In genomic region chr15:38894260-38894948, GRCh38 we compare ENCODE assay signal across 12 cellular contexts.
DNase-seq lines count a peak whose midpoint lies in the region; ATAC-seq, FAIRE-seq and TF ChIP-seq lines count a peak whose summit lies in the region.
"Had no signal": no experiment of that assay in that cellular context is flagged by ENCODE, and none has a peak within 500 bp of the region (broad histone marks: within the 10 kb centered on the region; RNA-seq: fewer than 3 reads in every experiment).

No MANE protein-coding gene starts in this region.

- peak; percentile 93 for FAIRE-seq in H54 (lab: Jason Lieb, UNC)

- DNase-seq in H54 (ENCODE audit: insufficient read length, low spot score) = no peak
- peak; percentile 72 for DNase-seq in adipocyte (ENCODE audit: low read depth)
- peak; percentile 96 for DNase-seq in glomerular visceral epithelial cell (ENCODE audit: extremely low spot score)
- DNase-seq in stromal cell of bone marrow (ENCODE audit: low read depth) = peak; percentile 78
- DNase-seq in NCI-H2081 treated with DMSO at 0.1 percent for 48 hours (lab: John Stamatoyannopoulos, UW) = no peak
- no peak for DNase-seq in globus pallidus (ENCODE audit: low spot score)
- DNase-seq: dorsolateral prefrontal cortex, GF-D8, KBM-7, NCI-H510A treated with DMSO at 0.1 percent for 48 hours, T-cell had no signal

- no peak for TF ChIP-seq POLR2A in H54 (IDR thresholded peaks at IDR 0.05; ENCODE audit: low read depth, low read length)

- H3K36me3 ChIP-seq in adipocyte (ENCODE audit: control insufficient read depth, insufficient read depth, low read length, severe bottlenecking) = no peaks in the 10 kb centered on the region

- no peaks in the 10 kb centered on the region for H3K27me3 ChIP-seq in adipocyte (replicated peaks; ENCODE audit: control insufficient read depth, insufficient read depth, low read length)
- H3K27me3 ChIP-seq: dorsolateral prefrontal cortex had no signal

- H3K4me1 ChIP-seq in adipocyte (ENCODE audit: control insufficient read depth, insufficient read depth, low read length) = peaks cover 30% of the 10 kb centered on the region

- H3K4me3 ChIP-seq in adipocyte (ENCODE audit: low read length) = peak overlapping the region; percentile 11
- H3K4me3 ChIP-seq: dorsolateral prefrontal cortex had no signal

- ATAC-seq in GM21825 (IDR thresholded peaks at IDR 0.05; ENCODE audit: unreplicated experiment) = no peak
- ATAC-seq: T-cell had no signal

- peak overlapping the region; percentile 78 for H3K9ac ChIP-seq in adipocyte (ENCODE audit: low read length)

- H3K9me3 ChIP-seq in adipocyte (ENCODE audit: control insufficient read depth, low read length) = no peaks in the 10 kb centered on the region

Comparison
In these comparisons a context has a peak if more than half of its experiments do, and no peak if none do; other contexts are left out.
1. DNase-seq: peak in adipocyte (single experiment), glomerular visceral epithelial cell (single experiment) and stromal cell of bone marrow (single experiment); none in H54 (single experiment), NCI-H2081 treated with DMSO at 0.1 percent for 48 hours (single experiment) and globus pallidus (single experiment).